ENCODE assay signal across 37 cellular contexts in genomic region chr14:78486621-78487020, GRCh38.
"Had no signal": no experiment of that assay in that cellular context is flagged by ENCODE, and none has a peak within 500 bp of the region (broad histone marks: within the 10 kb centered on the region; RNA-seq: fewer than 3 reads in every experiment).

No MANE protein-coding gene starts in this region.

- H3K4me1 Mint-ChIP-seq: activated B cell treated with CpG ODN at 0.5 μM for 24 hours; activated CD4-positive, alpha-beta T cell treated with anti-CD3 and anti-CD28 coated beads, Interleukin-2, amount 10 ng/mL, durations not matched to agents 24 days and 14 days; activated naive CD8-positive, alpha-beta T cell treated with anti-CD3 and anti-CD28 coated beads for 36 hours; activated T-helper 17 cell treated with anti-CD3 and anti-CD28 coated beads, Interleukin-2, amount 50 U/mL, for 72 hours had no signal

- DNase-seq: activated B cell treated with CpG ODN at 0.5 μM for 24 hours; activated CD4-positive, alpha-beta memory T cell treated with anti-CD3 and anti-CD28 coated beads for 36 hours; activated CD4-positive, alpha-beta T cell treated with anti-CD3 and anti-CD28 coated beads for 4 hours; activated CD4-positive, alpha-beta T cell treated with anti-CD3 and anti-CD28 coated beads, Interleukin-2, amount 10 ng/mL, durations not matched to agents 24 days and 14 days; activated CD4-positive, alpha-beta T cell treated with anti-CD3 and anti-CD28 coated beads, Interleukin-2, amount 50 U/mL, for 1 hour; activated CD4-positive, alpha-beta T cell treated with anti-CD3 and anti-CD28 coated beads, Interleukin-2, amount 50 U/mL, for 4 hours; activated CD4-positive, CD25-positive, alpha-beta regulatory T cell treated with anti-CD3 and anti-CD28 coated beads, Interleukin-2, amount 50 U/mL, for 72 hours; activated CD8-positive, alpha-beta memory T cell treated with anti-CD3 and anti-CD28 coated beads, Interleukin-2, amount 50 U/mL, for 4 hours; activated CD8-positive, alpha-beta T cell treated with anti-CD3 and anti-CD28 coated beads for 36 hours; activated effector memory CD4-positive, alpha-beta T cell treated with anti-CD3 and anti-CD28 coated beads, Interleukin-2, amount 50 U/mL, for 16 hours; activated gamma-delta T cell treated with Interleukin-2 at 50 U/mL for 16 hours; activated naive CD4-positive, alpha-beta T cell; activated naive CD4-positive, alpha-beta T cell treated with anti-CD3 and anti-CD28 coated beads for 36 hours; activated naive CD4-positive, alpha-beta T cell treated with anti-CD3 and anti-CD28 coated beads, Interleukin-2, amount 50 U/mL, for 16 hours; activated naive CD8-positive, alpha-beta T cell treated with anti-CD3 and anti-CD28 coated beads for 36 hours; activated T-cell treated with anti-CD3 and anti-CD28 coated beads for 4 hours; activated T-cell treated with anti-CD3 and anti-CD28 coated beads, Interleukin-2, amount 50 U/mL, for 1 hour; activated T-cell treated with anti-CD3 and anti-CD28 coated beads, Interleukin-2, amount 50 U/mL, for 4 hours; activated T-cell treated with anti-CD3 and anti-CD28 coated beads, Interleukin-2, amount 50 U/mL, for 72 hours; adrenal gland; amniotic stem cell; aorta; body of pancreas; brain microvascular endothelial cell; central memory CD4-positive, alpha-beta T cell; T-helper 1 cell; T-helper 2 cell; T-helper 9 cell had no signal

- H3K4me3 ChIP-seq: adrenal gland, body of pancreas, breast epithelium had no signal

- H3K4me1 ChIP-seq: adrenal gland, body of pancreas, breast epithelium had no signal

- H3K27ac ChIP-seq: adrenal gland, body of pancreas, brain microvascular endothelial cell, breast epithelium, VCaP had no signal

- H3K27me3 Mint-ChIP-seq: activated B cell treated with CpG ODN at 0.5 μM for 24 hours; activated CD4-positive, alpha-beta memory T cell treated with anti-CD3 and anti-CD28 coated beads for 36 hours; activated CD4-positive, alpha-beta T cell treated with anti-CD3 and anti-CD28 coated beads, Interleukin-2, amount 10 ng/mL, durations not matched to agents 24 days and 14 days; activated CD8-positive, alpha-beta T cell treated with anti-CD3 and anti-CD28 coated beads for 36 hours; activated naive CD8-positive, alpha-beta T cell treated with anti-CD3 and anti-CD28 coated beads for 36 hours; activated T-helper 17 cell treated with anti-CD3 and anti-CD28 coated beads, Interleukin-2, amount 50 U/mL, for 72 hours had no signal

- H3K4me3 Mint-ChIP-seq: activated B cell treated with CpG ODN at 0.5 μM for 24 hours; activated CD4-positive, alpha-beta memory T cell treated with anti-CD3 and anti-CD28 coated beads for 36 hours; activated CD4-positive, alpha-beta T cell treated with anti-CD3 and anti-CD28 coated beads, Interleukin-2, amount 10 ng/mL, durations not matched to agents 24 days and 14 days; activated CD8-positive, alpha-beta T cell treated with anti-CD3 and anti-CD28 coated beads for 36 hours; activated naive CD4-positive, alpha-beta T cell treated with anti-CD3 and anti-CD28 coated beads for 36 hours; activated naive CD8-positive, alpha-beta T cell treated with anti-CD3 and anti-CD28 coated beads for 36 hours; activated T-cell treated with anti-CD3 and anti-CD28 coated beads, Interleukin-2, amount 50 U/mL, for 4 hours; activated T-cell treated with anti-CD3 and anti-CD28 coated beads, Interleukin-2, amount 50 U/mL, for 72 hours; activated T-helper 1 cell treated with anti-CD3 and anti-CD28 coated beads, Interleukin-12 subunit alpha, Interleukin-12 subunit beta, Interleukin-2, Interleukin-4 antibody, amounts not matched to agents 30 ng/mL and 10 ng/mL and 1 ng/mL, durations not matched to agents 14 hours and 24 hours and 36 hours; activated T-helper 17 cell treated with anti-CD3 and anti-CD28 coated beads, Interleukin-2, amount 50 U/mL, for 72 hours; T-helper 1 cell treated with Interleukin-12 subunit alpha and Interleukin-12 subunit beta and Interleukin-4 antibody, amounts not matched to agents 30 μg/mL and 1 μg/mL, for 36 hours; T-helper 2 cell treated with Interferon-gamma antibody and Interleukin-4, amounts not matched to agents 5 μg/mL and 100 μg/mL, for 36 hours had no signal

- H3K9me3 Mint-ChIP-seq: activated B cell treated with CpG ODN at 0.5 μM for 24 hours; activated CD4-positive, alpha-beta memory T cell treated with anti-CD3 and anti-CD28 coated beads for 36 hours; activated CD4-positive, alpha-beta T cell treated with anti-CD3 and anti-CD28 coated beads, Interleukin-2, amount 10 ng/mL, durations not matched to agents 24 days and 14 days; activated CD8-positive, alpha-beta T cell treated with anti-CD3 and anti-CD28 coated beads for 36 hours; activated naive CD4-positive, alpha-beta T cell treated with anti-CD3 and anti-CD28 coated beads for 36 hours; activated naive CD4-positive, alpha-beta T cell treated with anti-CD3 and anti-CD28 coated beads, Interleukin-2, amount 50 U/mL, for 72 hours; activated naive CD8-positive, alpha-beta T cell treated with anti-CD3 and anti-CD28 coated beads for 36 hours; activated T-cell treated with anti-CD3 and anti-CD28 coated beads, Interleukin-2, amount 50 U/mL, for 4 hours; activated T-cell treated with anti-CD3 and anti-CD28 coated beads, Interleukin-2, amount 50 U/mL, for 72 hours; activated T-helper 1 cell treated with anti-CD3 and anti-CD28 coated beads, Interleukin-12 subunit alpha, Interleukin-12 subunit beta, Interleukin-2, Interleukin-4 antibody, amounts not matched to agents 30 ng/mL and 10 ng/mL and 1 ng/mL, durations not matched to agents 14 hours and 24 hours and 36 hours; activated T-helper 17 cell treated with anti-CD3 and anti-CD28 coated beads, Interleukin-2, amount 50 U/mL, for 72 hours; T-helper 1 cell treated with Interleukin-12 subunit alpha and Interleukin-12 subunit beta and Interleukin-4 antibody, amounts not matched to agents 30 μg/mL and 1 μg/mL, for 36 hours; T-helper 2 cell treated with Interferon-gamma antibody and Interleukin-4, amounts not matched to agents 5 μg/mL and 100 μg/mL, for 36 hours had no signal

- H3K36me3 ChIP-seq: adrenal gland, brain microvascular endothelial cell, breast epithelium had no signal

- H3K27me3 ChIP-seq: adrenal gland, body of pancreas, brain microvascular endothelial cell, breast epithelium had no signal

- H3K9me3 ChIP-seq: adrenal gland, body of pancreas, breast epithelium had no signal

- H3K27ac Mint-ChIP-seq: activated B cell treated with CpG ODN at 0.5 μM for 24 hours; activated CD4-positive, alpha-beta memory T cell treated with anti-CD3 and anti-CD28 coated beads for 36 hours; activated CD4-positive, alpha-beta T cell treated with anti-CD3 and anti-CD28 coated beads, Interleukin-2, amount 10 ng/mL, durations not matched to agents 24 days and 14 days; activated CD8-positive, alpha-beta T cell treated with anti-CD3 and anti-CD28 coated beads for 36 hours; activated naive CD4-positive, alpha-beta T cell treated with anti-CD3 and anti-CD28 coated beads for 36 hours; activated naive CD4-positive, alpha-beta T cell treated with anti-CD3 and anti-CD28 coated beads, Interleukin-2, amount 50 U/mL, for 72 hours; activated naive CD8-positive, alpha-beta T cell treated with anti-CD3 and anti-CD28 coated beads for 36 hours; activated T-cell treated with anti-CD3 and anti-CD28 coated beads, Interleukin-2, amount 50 U/mL, for 72 hours; activated T-helper 1 cell treated with anti-CD3 and anti-CD28 coated beads, Interleukin-12 subunit alpha, Interleukin-12 subunit beta, Interleukin-2, Interleukin-4 antibody, amounts not matched to agents 30 ng/mL and 10 ng/mL and 1 ng/mL, durations not matched to agents 14 hours and 24 hours and 36 hours; activated T-helper 17 cell treated with anti-CD3 and anti-CD28 coated beads, Interleukin-2, amount 50 U/mL, for 72 hours; T-helper 1 cell treated with Interleukin-12 subunit alpha and Interleukin-12 subunit beta and Interleukin-4 antibody, amounts not matched to agents 30 μg/mL and 1 μg/mL, for 36 hours; T-helper 2 cell treated with Interferon-gamma antibody and Interleukin-4, amounts not matched to agents 5 μg/mL and 100 μg/mL, for 36 hours had no signal

- H3K36me3 Mint-ChIP-seq: activated CD4-positive, alpha-beta memory T cell treated with anti-CD3 and anti-CD28 coated beads for 36 hours; activated naive CD4-positive, alpha-beta T cell treated with anti-CD3 and anti-CD28 coated beads, Interleukin-2, amount 50 U/mL, for 72 hours; activated naive CD8-positive, alpha-beta T cell treated with anti-CD3 and anti-CD28 coated beads for 36 hours had no signal

- ATAC-seq: activated CD8-positive, alpha-beta T cell treated with anti-CD3 and anti-CD28 coated beads for 36 hours; activated naive CD4-positive, alpha-beta T cell treated with anti-CD3 and anti-CD28 coated beads, Interleukin-2, amount 50 U/mL, for 72 hours; activated T-cell treated with anti-CD3 and anti-CD28 coated beads, Interleukin-2, amount 50 U/mL, for 4 hours; activated T-cell treated with anti-CD3 and anti-CD28 coated beads, Interleukin-2, amount 50 U/mL, for 72 hours; activated T-helper 17 cell treated with anti-CD3 and anti-CD28 coated beads, Interleukin-2, amount 50 U/mL, for 72 hours; body of pancreas had no signal

- FAIRE-seq: astrocyte, TTC549 had no signal
